ENCODE assay signal across 8 cellular contexts in genomic region chr4:80184053-80184790, GRCh38.
DNase-seq lines count a peak whose midpoint lies in the region; ATAC-seq lines count a peak whose summit lies in the region.

No MANE protein-coding gene starts in this region.

- H3K4me3 ChIP-seq in endocrine pancreas (ENCODE audit: control insufficient read depth, insufficient read depth, low read length), result peak overlapping the region; percentile 7

- DNase-seq in ACHN (peak; percentile 82), NCI-H446 treated with DMSO at 0.1 percent for 48 hours (lab: John Stamatoyannopoulos, UW) (peak; percentile 55), middle frontal gyrus (ENCODE audit: extremely low spot score, low spot score) (peak; percentile 65)
- peak; percentile 97 for DNase-seq in activated CD8-positive, alpha-beta memory T cell treated with anti-CD3 and anti-CD28 coated beads for 24 hours
- peak; percentile 84 to 90 for DNase-seq in stimulated activated CD8-positive, alpha-beta memory T cell treated with anti-CD3 and anti-CD28 coated beads, Interleukin-2, amount 100 ng/mL, for 1 hour (ENCODE audit: low read depth in 2 of 2)

- in situ Hi-C loops in ACHN (cut with HindIII; ENCODE audit: low pct_ligation_motif_present, low pct_unique_long_range_greater_than_20kb, low sequenced_read_pairs), result no loop called here

- no peaks in the 10 kb centered on the region for H3K9me3 ChIP-seq in endocrine pancreas (ENCODE audit: control insufficient read depth, low read length)

- H3K27me3 ChIP-seq in endocrine pancreas (ENCODE audit: control insufficient read depth, insufficient read depth, low read length), result peaks cover 16% of the 10 kb centered on the region

- peak overlapping the region; percentile 7 for H3K9ac ChIP-seq in endocrine pancreas (ENCODE audit: control insufficient read depth, insufficient read depth, low read length)

- H3K4me1 ChIP-seq in endocrine pancreas (ENCODE audit: control insufficient read depth, insufficient read depth, low read length), result no peaks in the 10 kb centered on the region

- H3K36me3 ChIP-seq in endocrine pancreas (ENCODE audit: control insufficient read depth, insufficient read depth, low read length), result no peaks in the 10 kb centered on the region

- ATAC-seq in GM18861 (IDR thresholded peaks at IDR 0.05; ENCODE audit: unreplicated experiment) (peak; percentile 93), HG03066 (IDR thresholded peaks at IDR 0.05; ENCODE audit: low read depth, unreplicated experiment) (peak; percentile 91)

Comparison
In these comparisons a context has a peak if more than half of its experiments do, and no peak if none do; other contexts are left out.
1. Peak in every context shown above with its lines: DNase-seq, ATAC-seq and H3K4me3 ChIP-seq.